Comparison of ENCODE assay signal across 10 cellular contexts in the genomic region with DNA sequence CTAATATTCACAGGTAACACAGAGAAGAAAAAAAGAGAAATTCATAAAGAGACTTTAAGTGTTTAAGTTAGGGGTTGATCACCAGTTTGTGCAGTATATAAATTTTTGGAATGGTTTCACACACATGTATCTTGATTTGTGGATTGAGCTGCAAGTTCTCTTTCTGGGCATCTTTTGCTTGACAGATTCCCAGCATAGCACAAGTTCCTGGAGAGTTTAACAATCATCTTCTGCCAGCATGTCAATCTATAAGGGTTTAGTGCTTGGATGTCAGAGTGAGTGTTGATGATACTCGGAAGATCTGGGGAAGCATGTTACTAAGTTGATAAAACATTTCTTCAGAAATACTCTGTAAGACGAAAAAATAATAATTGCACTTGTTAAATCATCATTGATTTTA. TPM values are rescaled to one million over a fixed set of nuclear protein-coding genes. Genes with fewer than 3 reads are reported as not detected.
"Had no signal": no experiment of that assay in that cellular context is flagged by ENCODE, and none has a peak within 500 bp of the region (broad histone marks: within the 10 kb centered on the region; RNA-seq: fewer than 3 reads in every experiment).

No MANE protein-coding gene starts in this region.

- ATAC-seq: HepG2, K562 had no signal

- H3K4me3 Mint-ChIP-seq: IgD-negative memory B cell had no signal

- H3K9me3 Mint-ChIP-seq: IgD-negative memory B cell had no signal

- H3K9ac ChIP-seq: KMS-11 had no signal

- H3K4me3 ChIP-seq: K562 had no signal

- DNase-seq: IMR-90, KBM-7, KG1 had no signal

- H3K4me2 ChIP-seq: KMS-11 had no signal

- H3K27ac ChIP-seq: HL-60, KMS-11 had no signal

- H3K27me3 Mint-ChIP-seq: IgD-negative memory B cell had no signal

RNA-seq across cellular contexts. Expression of gene FGF6, which starts 43.9 kb away (rescaled TPM):
- total RNA-seq: HepG2, HT-29, HT1080, IMR-90, K562 had no signal
- polyA plus RNA-seq: HepG2, IgD-negative memory B cell, IMR-90 had no signal
